16 cellular contexts compared by ENCODE assay signal in the genomic region with DNA sequence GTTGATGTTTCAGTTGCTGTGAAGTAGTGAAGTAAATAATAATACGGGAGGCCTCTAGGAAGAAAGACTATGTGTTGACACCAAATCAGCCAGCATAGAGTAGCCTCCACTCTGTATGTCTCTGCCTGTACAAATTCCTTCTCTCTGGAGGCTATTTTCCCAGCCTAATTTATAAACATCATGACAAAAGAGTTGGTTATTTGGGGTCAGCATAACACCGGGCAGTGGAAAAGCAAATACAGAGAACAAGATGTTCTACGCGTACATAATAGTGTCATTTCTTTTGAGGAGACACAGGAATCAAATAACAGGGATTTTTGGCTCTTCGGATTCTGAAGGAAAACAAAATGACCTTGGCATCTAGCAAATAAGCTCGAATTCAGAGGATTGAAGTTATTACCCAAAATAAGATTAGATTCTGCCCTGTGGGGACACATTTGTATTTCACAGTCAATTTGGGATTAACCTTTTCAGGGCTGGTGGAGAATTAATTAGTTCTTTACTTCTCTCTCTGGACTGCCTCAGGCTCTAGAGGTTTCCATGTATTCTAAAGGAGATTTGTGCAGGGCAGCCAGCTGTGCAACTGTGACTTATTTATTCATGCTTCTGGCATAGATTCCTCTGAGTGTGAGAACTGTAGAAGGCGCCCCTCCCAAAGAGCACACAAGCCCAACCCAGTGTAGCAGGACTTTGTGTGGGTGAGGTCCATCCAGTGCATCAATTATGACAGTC. TPM values are rescaled to one million over a fixed set of nuclear protein-coding genes. Genes with fewer than 3 reads are reported as not detected.
DNase-seq lines count a peak whose midpoint lies in the region; ATAC-seq, FAIRE-seq and TF ChIP-seq lines count a peak whose summit lies in the region.
"Had no signal": no experiment of that assay in that cellular context is flagged by ENCODE, and none has a peak within 500 bp of the region (broad histone marks: within the 10 kb centered on the region; RNA-seq: fewer than 3 reads in every experiment).

No MANE protein-coding gene starts in this region.

- H3K9ac ChIP-seq in liver (ENCODE audit: low read depth in 1 of 2, low read length in 2 of 2) (peak overlapping the region in 1 of 2 donors; percentile 63), HepG2 (ENCODE audit: insufficient read depth, low read depth, low read length) (no peak overlapping the region)

- ATAC-seq in HepG2 (no peak), pancreas (peak in 2 of 4 donors; percentile 22 to 63), GM23338 (no peak), GM21367 (IDR thresholded peaks at IDR 0.05; ENCODE audit: unreplicated experiment) (no peak)

- POLR2A ChIA-PET in HepG2 (lab: Yijun Ruan, JAX): no interaction called here

- in situ Hi-C loops in HepG2 (cut with HindIII; ENCODE audit: extremely low pct_ligation_motif_present, low pct_unique_long_range_greater_than_20kb): no loop called here

- peak overlapping the region; percentile 50 to 55 for H3K27ac ChIP-seq in liver (ENCODE audit: low read depth in 1 of 2, low read length in 2 of 2)
- H3K27ac ChIP-seq in HepG2 (ENCODE audit: extremely low read length, insufficient read depth, low read length): no peak overlapping the region
- no peak overlapping the region for H3K27ac ChIP-seq in pancreas
- no peak overlapping the region for H3K27ac ChIP-seq in GM23338 (ENCODE audit: low read depth)
- H3K27ac ChIP-seq: psoas muscle had no signal

- H3K4me3 Mint-ChIP-seq in GM23338: no peak overlapping the region
- H3K4me3 Mint-ChIP-seq: activated CD4-positive, alpha-beta T cell treated with anti-CD3 and anti-CD28 coated beads, Interleukin-2, amount 10 ng/mL, durations not matched to agents 7 days and 5 days had no signal

- H3K36me3 ChIP-seq in liver (ENCODE audit: control insufficient read depth in 4 of 4, insufficient read depth in 3 of 4, low read depth in 1 of 4, low read length in 3 of 4) (no peaks in the 10 kb centered on the region), HepG2 (replicated peaks in 1 of 2; ENCODE audit: control insufficient read depth in 1 of 2, insufficient read depth in 2 of 2, low read length in 2 of 2) (no peaks in the 10 kb centered on the region), pancreas (no peaks in the 10 kb centered on the region), GM23338 (ENCODE audit: insufficient read depth) (no peaks in the 10 kb centered on the region)

- no peaks in the 10 kb centered on the region for H3F3A ChIP-seq in GM23338 (replicated peaks; ENCODE audit: low read depth)

- TF ChIP-seq CTCF in liver (IDR thresholded peaks at IDR 0.05; ENCODE audit: low read depth, low read length, missing input control) (no peak), HepG2 (CRISPR knock-in tag; IDR thresholded peaks at IDR 0.05) (no peak), fibroblast of mammary gland (conservative IDR thresholded peaks at IDR 0.05; ENCODE audit: control insufficient read depth, insufficient read depth, low read depth, low read length) (no peak), pancreas (IDR thresholded peaks at IDR 0.05) (no peak), GM23338 (conservative IDR thresholded peaks at IDR 0.05; ENCODE audit: low read depth in 2 of 2) (no peak)

- H4K20me1 ChIP-seq in HepG2 (ENCODE audit: insufficient read depth, low read length) (no peaks in the 10 kb centered on the region), GM23338 (replicated peaks; ENCODE audit: insufficient read depth) (no peaks in the 10 kb centered on the region)

- TF ChIP-seq RAD21 in liver (IDR thresholded peaks at IDR 0.05) (no peak), HepG2 (CRISPR knock-in tag; IDR thresholded peaks at IDR 0.05) (no peak)

- no peak for FAIRE-seq in HepG2 (lab: Jason Lieb, UNC)
- FAIRE-seq in pancreas (lab: Jason Lieb, UNC): peak; percentile 53

- DNase-seq in HepG2 (ENCODE audit: low spot score) (no peak), fibroblast of mammary gland (ENCODE audit: low read depth) (peak; percentile 6), pancreas (no peak), GM23338 (ENCODE audit: low spot score) (no peak), NCI-H1417 treated with DMSO at 0.1 percent for 48 hours (lab: John Stamatoyannopoulos, UW) (no peak), cortex of kidney (lab: John Stamatoyannopoulos, UW) (no peak)
- DNase-seq: activated CD4-positive, alpha-beta T cell treated with anti-CD3 and anti-CD28 coated beads, Interleukin-2, amount 10 ng/mL, durations not matched to agents 7 days and 5 days; activated naive CD4-positive, alpha-beta T cell treated with Interleukin-2 at 50 U/mL for 16 hours; DMS153; glutamatergic neuron; NCI-H187 treated with DMSO at 0.1 percent for 48 hours; psoas muscle; substantia nigra had no signal

- H3K4me1 Mint-ChIP-seq in GM23338: peaks cover 1% of the 10 kb centered on the region; the same call in 2 of the 3 replicates
- H3K4me1 Mint-ChIP-seq: activated CD4-positive, alpha-beta T cell treated with anti-CD3 and anti-CD28 coated beads, Interleukin-2, amount 10 ng/mL, durations not matched to agents 7 days and 5 days had no signal

- no peaks in the 10 kb centered on the region for H3K36me3 Mint-ChIP-seq in GM23338 (ENCODE audit: low read depth)

- H3K79me2 ChIP-seq in HepG2 (ENCODE audit: insufficient read depth, low read length) (no peaks in the 10 kb centered on the region), GM23338 (replicated peaks; ENCODE audit: insufficient read depth) (no peaks in the 10 kb centered on the region)

- BruUV-seq in HepG2 (replicated peaks; lab: Mats Ljungman, UMichigan): no TSS peak

- TF ChIP-seq POLR2A in HepG2 (IDR thresholded peaks at IDR 0.05; ENCODE audit: insufficient read depth in 1 of 2, low read depth in 2 of 2, low read length in 2 of 2): no peak

- no peak overlapping the region for H3K4me2 ChIP-seq in HepG2 (ENCODE audit: low read depth, low read length)
- H3K4me2 ChIP-seq in GM23338: no peak overlapping the region

- TF ChIP-seq EP300 in HepG2 (IDR thresholded peaks at IDR 0.05; ENCODE audit: low read depth in 2 of 2, low read length in 2 of 2) (no peak), HepG2 (CRISPR knock-in tag; IDR thresholded peaks at IDR 0.05; ENCODE audit: borderline replicate concordance) (no peak)

- WGBS in liver: 18% methylated on average over 7 of the region's 7 CpGs
- WGBS in HepG2 (ENCODE audit: low lambda C conversion rate): 1% methylated on average over 6 of the region's 7 CpGs
- WGBS in pancreas, 2 donors: 16 to 28% methylated on average over 7 of the region's 7 CpGs

- no peak overlapping the region for H3K27ac Mint-ChIP-seq in GM23338
- H3K27ac Mint-ChIP-seq: activated CD4-positive, alpha-beta T cell treated with anti-CD3 and anti-CD28 coated beads, Interleukin-2, amount 10 ng/mL, durations not matched to agents 7 days and 5 days had no signal

- H2AFZ ChIP-seq in HepG2 (ENCODE audit: low read length) (no peak overlapping the region), GM23338 (no peak overlapping the region)

- H3K9me3 Mint-ChIP-seq in GM23338: no peaks in the 10 kb centered on the region
- H3K9me3 Mint-ChIP-seq: activated CD4-positive, alpha-beta T cell treated with anti-CD3 and anti-CD28 coated beads, Interleukin-2, amount 10 ng/mL, durations not matched to agents 7 days and 5 days had no signal

- H3K9me3 ChIP-seq in liver (ENCODE audit: control insufficient read depth in 4 of 4, low read length in 3 of 4) (no peaks in the 10 kb centered on the region), HepG2 (ENCODE audit: low read length) (no peaks in the 10 kb centered on the region), pancreas (no peaks in the 10 kb centered on the region)
- H3K9me3 ChIP-seq: psoas muscle had no signal

- CTCF ChIA-PET in HepG2 (lab: Yijun Ruan, JAX; ENCODE audit: low intra/inter-chr PET ratio, low total read pairs): no interaction called here

- H3K4me3 ChIP-seq in liver (ENCODE audit: low read depth in 1 of 3, low read length in 3 of 3) (peak overlapping the region in 2 of 3 donors; percentile 16 to 23), HepG2 (replicated peaks in 1 of 3; ENCODE audit: insufficient read depth in 1 of 3, low read depth in 2 of 3, low read length in 3 of 3) (no peak overlapping the region), fibroblast of mammary gland (ENCODE audit: control insufficient read depth, low read depth, low read length) (no peak overlapping the region), pancreas (no peak overlapping the region), GM23338 (no peak overlapping the region)
- H3K4me3 ChIP-seq: lung, psoas muscle had no signal

- H3K27me3 ChIP-seq in liver (ENCODE audit: control insufficient read depth in 4 of 4, insufficient read depth in 4 of 4, low read length in 3 of 4): no peaks in the 10 kb centered on the region
- no peaks in the 10 kb centered on the region for H3K27me3 ChIP-seq in HepG2 (ENCODE audit: control insufficient read depth in 1 of 2, insufficient read depth in 2 of 2, low read length in 2 of 2)
- peaks cover 0 to 3% (median 0%) of the 10 kb centered on the region in 4 donors for H3K27me3 ChIP-seq in pancreas
- H3K27me3 ChIP-seq in GM23338 (ENCODE audit: insufficient read depth): no peaks in the 10 kb centered on the region

- H3K4me1 ChIP-seq in liver (ENCODE audit: control insufficient read depth in 4 of 4, insufficient read depth in 4 of 4, low read length in 3 of 4) (peaks cover 2 to 16% (median 15%) of the 10 kb centered on the region in 4 donors), HepG2 (ENCODE audit: insufficient read depth, low read length) (peaks cover 20% of the 10 kb centered on the region), pancreas (no peaks in the 10 kb centered on the region), GM23338 (ENCODE audit: insufficient read depth) (0 out of 2 replicates have a peak, but pooled peaks cover 3% of the 10 kb centered on the region)
- H3K4me1 ChIP-seq: psoas muscle had no signal

- H3K27me3 Mint-ChIP-seq in GM23338 (ENCODE audit: insufficient read depth, low read depth, poor library complexity): peaks cover 2% of the 10 kb centered on the region

- no peaks in the 10 kb centered on the region for H3K9me2 ChIP-seq in GM23338 (ENCODE audit: insufficient read depth)

- intact Hi-C loops in HepG2 (cut with micrococcal nuclease; ENCODE audit: unreplicated experiment): no loop called here
- intact Hi-C loops in pancreas (cut with DNase I): no loop called here

RNA-seq across cellular contexts. Expression of a gene that starts 14.1 kb away (rescaled TPM):
- total RNA-seq in liver (10 to 100 TPM in 1 of 2 donors, 1 to 10 TPM in 1; 5.2 to 26.2 TPM), HepG2 (2016; rRNA removed; fragmentation: Illumina TruSeq; extraction: Trizol) (0.67 and 0.73 TPM in 2 replicates), pancreas (10 to 100 TPM in 2 of 6 donors, 1 to 10 TPM in 4; 3.2 to 12.3 (median 7.9) TPM)
- polyA plus RNA-seq in liver (10 to 100 TPM in 1 of 2 donors, 1 to 10 TPM in 1; 9.5 to 10.9 TPM), HepG2 (2011; rRNA removed) (0.22 and 0.41 TPM in 2 replicates), pancreas (10 to 100 TPM in 1 of 2 donors, 1 to 10 TPM in 1; 4.0 to 23.7 TPM), GM23338 (2016; fragmentation: Nextera tagmentation; extraction: Ambion mirVana) (0.85 TPM in 1 of 2 replicates, not detected in the other)
- 0.18 and 0.30 TPM in 2 replicates for total RNA-seq in HepG2 (2016; cell fraction: cytosol; rRNA removed; fragmentation: Illumina TruSeq; extraction: Trizol; ENCODE audit: low read depth)
- total RNA-seq in HepG2 (2016; cell fraction: insoluble cytoplasmic fraction; rRNA removed; fragmentation: Illumina TruSeq; extraction: Trizol): 0.71 and 0.80 TPM in 2 replicates
- 0.28 and 0.31 TPM in 2 replicates for total RNA-seq in HepG2 (2016; cell fraction: membrane; rRNA removed; fragmentation: Illumina TruSeq; extraction: Trizol)
- total RNA-seq in HepG2 (2016; cell fraction: nucleus; rRNA removed; fragmentation: Illumina TruSeq; extraction: Trizol): 0.66 and 0.71 TPM in 2 replicates
- polyA plus RNA-seq in HepG2 (2011; cell fraction: cytosol; rRNA removed): 0.04 and 0.13 TPM in 2 replicates
- polyA plus RNA-seq in HepG2 (2011; cell fraction: nucleus; rRNA removed): 0.61 and 0.64 TPM in 2 replicates
- polyA plus RNA-seq in HepG2 (2012): 0.35 and 1.0 TPM in 2 replicates
- polyA plus RNA-seq in HepG2 (2016; cell fraction: cytosol; fragmentation: Illumina TruSeq; extraction: Trizol; ENCODE audit: low read depth): 0.06 TPM in 2 replicates
- polyA plus RNA-seq in HepG2 (2016; cell fraction: insoluble cytoplasmic fraction; fragmentation: Illumina TruSeq; extraction: Trizol; ENCODE audit: low read depth): 0.43 and 1.0 TPM in 2 replicates
- polyA plus RNA-seq in HepG2 (2016; cell fraction: membrane; fragmentation: Illumina TruSeq; extraction: Trizol; ENCODE audit: low read depth): 0.11 TPM in 1 of 2 replicates, not detected in the other
- polyA plus RNA-seq in HepG2 (2016; cell fraction: nucleus; fragmentation: Illumina TruSeq; extraction: Trizol; ENCODE audit: insufficient read depth, low read depth): 1.3 and 1.4 TPM in 2 replicates
- 0.18 and 10.0 TPM in 2 replicates for polyA minus RNA-seq in HepG2 (2011; rRNA and poly(A)+ RNA removed; ENCODE audit: low replicate concordance)
- polyA minus RNA-seq in HepG2 (2011; cell fraction: cytosol; rRNA and poly(A)+ RNA removed): not detected in 2 replicates
- 0.50 and 0.52 TPM in 2 replicates for polyA minus RNA-seq in HepG2 (2011; cell fraction: nucleus; rRNA and poly(A)+ RNA removed)
- 0.28 TPM in 1 of 2 replicates, not detected in the other for total RNA-seq in GM23338 (2014; rRNA removed; shearing (Covaris generic))
- total RNA-seq: activated CD4-positive, alpha-beta T cell treated with anti-CD3 and anti-CD28 coated beads, Interleukin-2, amount 10 ng/mL, durations not matched to agents 7 days and 5 days had no signal

Comparison
In these comparisons a context has a peak if more than half of its experiments do, and no peak if none do; other contexts are left out.
1. H3K27ac ChIP-seq: peak in liver (2 of 2); none in HepG2 (single experiment), pancreas (0 of 4) and GM23338 (single experiment).
2. H3K4me3 ChIP-seq: peak in liver (2 of 3); none in HepG2 (0 of 3), fibroblast of mammary gland (single experiment), pancreas (0 of 4) and GM23338 (single experiment).